22 cellular contexts compared by ENCODE assay signal in genomic region chr2:69292326-69292725, GRCh38.
"Had no signal": no experiment of that assay in that cellular context is flagged by ENCODE, and none has a peak within 500 bp of the region (broad histone marks: within the 10 kb centered on the region; RNA-seq: fewer than 3 reads in every experiment).

No MANE protein-coding gene starts in this region.

- H3K4me3 ChIP-seq: lower lobe of right lung, right lobe of liver, stomach, thyroid gland, upper lobe of right lung had no signal

- DNase-seq: activated B cell treated with CpG ODN at 0.5 μM for 24 hours; activated CD4-positive, alpha-beta T cell treated with anti-CD3 and anti-CD28 coated beads for 36 hours; activated CD8-positive, alpha-beta memory T cell treated with anti-CD3 and anti-CD28 coated beads, Interleukin-2, amount 10 ng/mL, durations not matched to agents 7 days and 5 days; activated CD8-positive, alpha-beta T cell treated with anti-CD3 and anti-CD28 coated beads, Interleukin-2, amount 10 ng/mL, durations not matched to agents 7 days and 5 days; activated naive CD8-positive, alpha-beta T cell treated with anti-CD3 and anti-CD28 coated beads, Interleukin-2, amount 50 U/mL, for 24 hours; activated T-cell treated with anti-CD3 and anti-CD28 coated beads, Interleukin-2, amount 50 U/mL, for 48 hours; amygdala; effector CD4-positive, alpha-beta T cell; lower lobe of right lung; mesendoderm; natural killer cell; posterior cingulate gyrus; right lobe of liver; small intestine; stimulated activated CD4-positive, alpha-beta T cell treated with anti-CD3 and anti-CD28 coated beads, Interleukin-2, amount 100 ng/mL, for 24 hours; stimulated activated naive B cell treated with anti-CD40 and anti-IgM and Interleukin-4, amounts not matched to agents 10 μg/mL and 1 μg/mL and 100 μg/mL, for 72 hours; stomach; T-helper 17 cell; T1000; thyroid gland; upper lobe of right lung had no signal

- ATAC-seq: activated CD4-positive, alpha-beta T cell treated with anti-CD3 and anti-CD28 coated beads for 36 hours; activated CD8-positive, alpha-beta memory T cell treated with anti-CD3 and anti-CD28 coated beads, Interleukin-2, amount 10 ng/mL, durations not matched to agents 7 days and 5 days; activated CD8-positive, alpha-beta T cell treated with anti-CD3 and anti-CD28 coated beads, Interleukin-2, amount 10 ng/mL, durations not matched to agents 7 days and 5 days; activated naive CD8-positive, alpha-beta T cell treated with anti-CD3 and anti-CD28 coated beads, Interleukin-2, amount 50 U/mL, for 24 hours; lower lobe of right lung; natural killer cell; stimulated activated naive B cell treated with anti-CD40 and anti-IgM and Interleukin-4, amounts not matched to agents 10 μg/mL and 1 μg/mL and 100 μg/mL, for 72 hours; T-helper 17 cell; upper lobe of right lung had no signal

- H3K4me1 ChIP-seq: lower lobe of right lung, upper lobe of right lung had no signal

- H3K36me3 ChIP-seq: lower lobe of right lung, right lobe of liver, stomach, thyroid gland, upper lobe of right lung had no signal

- H3K27ac ChIP-seq: epithelial cell of prostate, lower lobe of right lung, right lobe of liver, stomach, thyroid gland, upper lobe of right lung had no signal

- H3K9me3 ChIP-seq: lower lobe of right lung, right lobe of liver, stomach, thyroid gland, upper lobe of right lung had no signal

- H3K27me3 ChIP-seq: right lobe of liver, stomach, thyroid gland, upper lobe of right lung had no signal
